21 cellular contexts compared by ENCODE assay signal in the genomic region with DNA sequence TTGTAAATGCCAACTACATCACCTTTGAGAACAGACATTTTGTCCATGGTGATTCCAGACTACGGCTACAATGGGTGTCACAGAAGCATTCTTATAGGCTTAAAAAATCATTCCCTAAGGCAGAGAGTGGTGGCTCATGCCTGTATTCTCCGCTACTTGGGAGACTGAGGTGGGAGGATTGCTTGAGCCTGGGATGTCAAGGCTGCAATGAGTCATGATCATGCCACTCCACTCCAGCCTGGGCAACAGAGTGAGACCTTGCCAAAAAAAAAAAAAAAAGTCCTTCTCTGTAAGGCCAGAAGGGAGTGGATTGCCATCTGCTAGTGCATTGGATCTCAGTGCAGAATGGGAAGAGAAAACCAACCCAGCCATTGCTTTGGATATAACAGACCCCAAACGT.
"Had no signal": no experiment of that assay in that cellular context is flagged by ENCODE, and none has a peak within 500 bp of the region (broad histone marks: within the 10 kb centered on the region; RNA-seq: fewer than 3 reads in every experiment).

No MANE protein-coding gene starts in this region.

- H3K4me3 Mint-ChIP-seq: activated CD8-positive, alpha-beta T cell treated with anti-CD3 and anti-CD28 coated beads, Interleukin-2, amount 10 ng/mL, durations not matched to agents 7 days and 5 days; activated naive CD8-positive, alpha-beta T cell treated with anti-CD3 and anti-CD28 coated beads, Interleukin-2, amount 10 ng/mL, durations not matched to agents 7 days and 5 days; central memory CD8-positive, alpha-beta T cell; T-helper 2 cell treated with Interferon-gamma antibody and Interleukin-4, amounts not matched to agents 5 μg/mL and 100 μg/mL, for 36 hours; WTC11 had no signal

- H3K27me3 Mint-ChIP-seq: central memory CD8-positive, alpha-beta T cell had no signal

- DNase-seq: activated CD4-positive, alpha-beta T cell treated with anti-CD3 and anti-CD28 coated beads for 48 hours; activated CD4-positive, alpha-beta T cell treated with anti-CD3 and anti-CD28 coated beads, Interleukin-2, amount 50 U/mL, for 4 hours; activated CD4-positive, CD25-positive, alpha-beta regulatory T cell treated with anti-CD3 and anti-CD28 coated beads, Interleukin-2, amount 50 U/mL, for 72 hours; activated CD8-positive, alpha-beta memory T cell treated with anti-CD3 and anti-CD28 coated beads, Interleukin-2, amount 50 U/mL, for 48 hours; activated CD8-positive, alpha-beta T cell treated with anti-CD3 and anti-CD28 coated beads, Interleukin-2, amount 10 ng/mL, durations not matched to agents 7 days and 5 days; activated naive CD4-positive, alpha-beta T cell treated with anti-CD3 and anti-CD28 coated beads, Interleukin-2, amount 50 U/mL, for 16 hours; activated naive CD8-positive, alpha-beta T cell treated with anti-CD3 and anti-CD28 coated beads, Interleukin-2, amount 10 ng/mL, durations not matched to agents 7 days and 5 days; activated T-cell treated with anti-CD3 and anti-CD28 coated beads, Interleukin-2, amount 50 U/mL, for 1 hour; aorta; NCI-H1048; NCI-H146; NCI-H187 treated with DMSO at 0.1 percent for 48 hours; NCI-H2081 treated with DMSO at 0.1 percent for 48 hours; NCI-H345; NCI-H510A treated with DMSO at 0.1 percent for 48 hours; Peyer's patch; SIG-M5; SK-N-SH had no signal

- H3K4me1 Mint-ChIP-seq: activated naive CD8-positive, alpha-beta T cell treated with anti-CD3 and anti-CD28 coated beads, Interleukin-2, amount 10 ng/mL, durations not matched to agents 7 days and 5 days; central memory CD8-positive, alpha-beta T cell; WTC11 had no signal

- H3K27ac Mint-ChIP-seq: activated CD8-positive, alpha-beta T cell treated with anti-CD3 and anti-CD28 coated beads, Interleukin-2, amount 10 ng/mL, durations not matched to agents 7 days and 5 days; activated naive CD8-positive, alpha-beta T cell treated with anti-CD3 and anti-CD28 coated beads, Interleukin-2, amount 10 ng/mL, durations not matched to agents 7 days and 5 days; T-helper 2 cell treated with Interferon-gamma antibody and Interleukin-4, amounts not matched to agents 5 μg/mL and 100 μg/mL, for 36 hours; WTC11 had no signal
